In genomic region chr17:33310296-33310695, GRCh38 we compare ENCODE assay signal across 30 cellular contexts. TPM values are rescaled to one million over a fixed set of nuclear protein-coding genes. Genes with fewer than 3 reads are reported as not detected.
"Had no signal": no experiment of that assay in that cellular context is flagged by ENCODE, and none has a peak within 500 bp of the region (broad histone marks: within the 10 kb centered on the region; RNA-seq: fewer than 3 reads in every experiment).

No MANE protein-coding gene starts in this region.

- H3K27ac ChIP-seq: coronary artery, epithelial cell of prostate, esophagus squamous epithelium, gastrocnemius medialis, heart right ventricle, left lung, lower lobe of right lung had no signal

- H3K36me3 ChIP-seq: esophagus squamous epithelium, gastrocnemius medialis, heart right ventricle, left lung, lower lobe of right lung had no signal

- FAIRE-seq: colon, endometrium, kidney had no signal

- ATAC-seq: effector memory CD8-positive, alpha-beta T cell; esophagus mucosa; gastrocnemius medialis; heart right ventricle; left lung; left ventricle myocardium superior; lower lobe of right lung had no signal

- H3K9me3 ChIP-seq: esophagus squamous epithelium, gastrocnemius medialis, heart right ventricle, left lung, lower lobe of right lung had no signal

- DNase-seq: effector CD8-positive, alpha-beta T cell; effector memory CD8-positive, alpha-beta T cell; endodermal cell; erythroblast; esophagus squamous epithelium; foreskin fibroblast; foreskin melanocyte; gastrocnemius medialis; glutamatergic neuron; head of caudate nucleus; heart right ventricle; hypothalamus; immature natural killer cell; islet precursor cell; kidney; kidney glomerular epithelial cell; left lung; left ventricle myocardium superior; lower lobe of right lung; mesenchymal stem cell; naive B cell had no signal

- H3K4me1 ChIP-seq: esophagus squamous epithelium, gastrocnemius medialis, heart right ventricle, left lung, lower lobe of right lung had no signal

- H3K4me3 ChIP-seq: coronary artery, esophagus squamous epithelium, gastrocnemius medialis, heart right ventricle, left lung, lower lobe of right lung had no signal

RNA-seq across cellular contexts. Expression of gene ASIC2, which starts 17.2 kb away (rescaled TPM):
- total RNA-seq: dermis microvascular lymphatic vessel endothelial cell, esophagus mucosa, gastrocnemius medialis, glomerular endothelial cell, heart right ventricle, left ventricle myocardium superior, lower lobe of right lung, lung microvascular endothelial cell, mesenteric fat pad had no signal
- polyA plus RNA-seq: heart right ventricle, immature natural killer cell had no signal
